20 cellular contexts compared by ENCODE assay signal in the genomic region with DNA sequence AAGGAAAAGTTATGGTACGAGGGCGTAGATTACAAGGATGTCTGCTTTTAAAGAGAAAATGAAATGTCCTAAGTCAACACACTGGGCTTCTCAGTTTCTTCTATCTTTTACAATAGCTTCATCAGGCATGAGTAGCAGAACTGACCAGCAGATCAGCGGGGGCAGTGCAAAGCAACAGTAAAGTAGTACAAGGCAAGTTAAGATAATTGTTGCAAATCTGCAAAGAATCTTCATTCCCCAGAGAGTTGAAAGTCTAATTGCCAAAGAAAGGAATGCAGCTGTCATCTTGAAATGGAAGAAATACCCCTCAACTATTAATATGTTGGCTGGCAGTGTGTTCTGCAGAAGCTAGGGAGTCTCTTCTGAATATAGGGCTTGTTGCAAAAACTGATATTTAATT.
"Had no signal": no experiment of that assay in that cellular context is flagged by ENCODE, and none has a peak within 500 bp of the region (broad histone marks: within the 10 kb centered on the region; RNA-seq: fewer than 3 reads in every experiment).

No MANE protein-coding gene starts in this region.

- H3K4me3 ChIP-seq: left ventricle myocardium inferior, prostate gland, spleen, tibial artery had no signal

- H3K9me3 ChIP-seq: left ventricle myocardium inferior, prostate gland, spleen, tibial artery had no signal

- H3K36me3 Mint-ChIP-seq: brain, natural killer cell had no signal

- DNase-seq: activated CD4-positive, alpha-beta T cell treated with anti-CD3 and anti-CD28 coated beads, Interleukin-2, amount 10 ng/mL, durations not matched to agents 7 days and 5 days; activated CD4-positive, CD25-positive, alpha-beta regulatory T cell treated with anti-CD3 and anti-CD28 coated beads, Interleukin-2, amount 50 U/mL, for 72 hours; activated CD8-positive, alpha-beta T cell treated with anti-CD3 and anti-CD28 coated beads for 36 hours; activated gamma-delta T cell treated with Interleukin-2 at 50 U/mL for 16 hours; activated T-cell treated with anti-CD3 and anti-CD28 coated beads, Interleukin-2, amount 50 U/mL, for 1 hour; aorta; dermis blood vessel endothelial cell; effector memory CD4-positive, alpha-beta T cell; hypothalamus; left ventricle myocardium inferior; natural killer cell; spleen; stimulated activated CD4-positive, alpha-beta T cell treated with anti-CD3 and anti-CD28 coated beads, Interleukin-4, amount 100 ng/mL, for 24 hours; stimulated activated naive CD4-positive, alpha-beta T cell treated with Interleukin-2 at 50 U/mL for 16 hours; tibial artery had no signal

- H3K36me3 ChIP-seq: left ventricle myocardium inferior, prostate gland, spleen, tibial artery had no signal

- H3K27ac ChIP-seq: left ventricle myocardium inferior, prostate gland, tibial artery, VCaP had no signal

- H3K4me1 ChIP-seq: left ventricle myocardium inferior had no signal

- H3K27me3 Mint-ChIP-seq: activated CD4-positive, alpha-beta T cell treated with anti-CD3 and anti-CD28 coated beads, Interleukin-2, amount 10 ng/mL, durations not matched to agents 7 days and 5 days; activated CD8-positive, alpha-beta T cell treated with anti-CD3 and anti-CD28 coated beads for 36 hours; activated naive CD4-positive, alpha-beta T cell treated with anti-CD3 and anti-CD28 coated beads, Interleukin-2, amount 50 U/mL, for 24 hours had no signal

- H3K27me3 ChIP-seq: spleen, tibial artery had no signal

- H3K9me3 Mint-ChIP-seq: natural killer cell had no signal

- H3K27ac Mint-ChIP-seq: activated CD4-positive, alpha-beta T cell treated with anti-CD3 and anti-CD28 coated beads, Interleukin-2, amount 10 ng/mL, durations not matched to agents 7 days and 5 days; activated CD8-positive, alpha-beta T cell treated with anti-CD3 and anti-CD28 coated beads for 36 hours; activated naive CD4-positive, alpha-beta T cell treated with anti-CD3 and anti-CD28 coated beads, Interleukin-2, amount 50 U/mL, for 24 hours; brain; natural killer cell; T-helper 1 cell treated with Interleukin-12 subunit alpha and Interleukin-12 subunit beta and Interleukin-4 antibody, amounts not matched to agents 30 μg/mL and 1 μg/mL, for 36 hours had no signal

- H3K4me3 Mint-ChIP-seq: activated CD4-positive, alpha-beta T cell treated with anti-CD3 and anti-CD28 coated beads, Interleukin-2, amount 10 ng/mL, durations not matched to agents 7 days and 5 days; activated CD8-positive, alpha-beta T cell treated with anti-CD3 and anti-CD28 coated beads for 36 hours; activated naive CD4-positive, alpha-beta T cell treated with anti-CD3 and anti-CD28 coated beads, Interleukin-2, amount 50 U/mL, for 24 hours; brain; natural killer cell; T-helper 1 cell treated with Interleukin-12 subunit alpha and Interleukin-12 subunit beta and Interleukin-4 antibody, amounts not matched to agents 30 μg/mL and 1 μg/mL, for 36 hours had no signal
